In the genomic region with DNA sequence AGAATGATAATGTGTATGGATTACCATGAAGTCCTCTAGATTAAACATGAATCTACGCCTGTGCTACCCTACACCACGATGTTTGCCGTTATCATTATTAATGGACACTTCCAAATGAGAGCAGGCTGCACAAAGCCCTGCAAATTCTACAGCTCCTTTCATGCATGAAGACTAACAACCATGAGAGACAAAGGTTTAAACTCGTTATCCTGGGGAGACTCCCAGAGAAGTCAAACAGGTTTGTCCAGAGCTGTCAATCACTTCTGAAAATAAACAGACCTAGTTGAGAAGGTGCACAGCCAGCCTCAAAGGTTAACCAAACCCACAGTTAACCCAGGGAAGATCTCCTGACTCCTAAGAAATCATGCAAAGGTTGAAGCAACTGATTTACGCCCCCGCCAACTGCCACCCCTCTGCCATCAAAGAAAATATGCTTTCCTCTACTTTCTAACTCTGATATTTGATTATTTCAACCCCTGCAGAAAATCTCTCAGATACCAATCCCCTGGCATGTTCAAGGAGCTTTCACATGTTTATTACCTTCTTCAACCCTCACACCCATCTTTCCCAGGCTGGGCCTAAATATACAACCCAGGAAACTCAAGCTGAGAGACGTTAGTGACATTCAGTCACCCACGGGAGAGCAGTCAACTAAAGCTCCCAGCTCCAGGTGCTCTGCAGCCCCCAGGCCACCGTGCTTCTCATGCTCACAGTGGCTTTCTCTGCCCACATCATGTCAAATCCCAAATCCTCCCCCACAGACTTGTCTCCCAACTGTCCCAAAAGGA, we compare ENCODE assay signal across 13 cellular contexts. TPM values are rescaled to one million over a fixed set of nuclear protein-coding genes. Genes with fewer than 3 reads are reported as not detected.
A peak's percentile ranks its signal among the peaks of the same experiment; 100 is the strongest.
DNase-seq lines count a peak whose midpoint lies in the region; ATAC-seq, FAIRE-seq and TF ChIP-seq lines count a peak whose summit lies in the region.
"Had no signal": no experiment of that assay in that cellular context is flagged by ENCODE, and none has a peak within 500 bp of the region (broad histone marks: within the 10 kb centered on the region; RNA-seq: fewer than 3 reads in every experiment).

No MANE protein-coding gene starts in this region.

- intact Hi-C loops in breast epithelium (cut with DNase I; ENCODE audit: low total_unique reads), result no loop called here

- no peaks in the 10 kb centered on the region for H3K79me1 ChIP-seq in neuronal stem cell (ENCODE audit: low read depth, low read length)

- H3K4me3 Mint-ChIP-seq in WTC11, result no peak overlapping the region
- H3K4me3 Mint-ChIP-seq: activated CD8-positive, alpha-beta T cell treated with anti-CD3 and anti-CD28 coated beads for 36 hours; stimulated activated naive CD8-positive, alpha-beta T cell treated with anti-CD3 and anti-CD28 coated beads, Interleukin-15, amount 100 ng/mL, for 72 hours had no signal

- no peaks in the 10 kb centered on the region for H3K9me3 ChIP-seq in breast epithelium
- H3K9me3 ChIP-seq in neuronal stem cell (replicated peaks in 1 of 2; ENCODE audit: control insufficient read depth in 2 of 2, insufficient read depth in 1 of 2, low read depth in 1 of 2, low read length in 2 of 2), result no peaks in the 10 kb centered on the region
- H3K9me3 ChIP-seq: right atrium auricular region had no signal

- H3K9ac ChIP-seq in neuronal stem cell (ENCODE audit: low read depth, low read length, poor library complexity), result no peak overlapping the region

- no peak overlapping the region for H2AFZ ChIP-seq in neuronal stem cell (ENCODE audit: low read length)

- H3K27ac ChIP-seq in breast epithelium (peak overlapping the region; percentile 37 to 48), neuronal stem cell (replicated peaks; ENCODE audit: low read length) (peak overlapping the region; percentile 27)
- H3K27ac ChIP-seq: right atrium auricular region had no signal

- no peak overlapping the region for H2BK120ac ChIP-seq in neuronal stem cell (ENCODE audit: low read depth, low read length)

- DNase-seq in DMS79 (lab: John Stamatoyannopoulos, UW) (peak; percentile 78), NCI-H2107 (lab: John Stamatoyannopoulos, UW) (peak; percentile 51), breast epithelium (ENCODE audit: low spot score in 2 of 2) (no peak), neuronal stem cell (ENCODE audit: low spot score) (peak; percentile 31), H54 (ENCODE audit: insufficient read length, low spot score) (no peak), WTC11 (ENCODE audit: low spot score) (no peak), NCI-H82 (lab: John Stamatoyannopoulos, UW) (no peak)
- no peak for DNase-seq in activated CD8-positive, alpha-beta memory T cell treated with anti-CD3 and anti-CD28 coated beads, Interleukin-2, amount 50 U/mL, for 48 hours
- DNase-seq: activated CD8-positive, alpha-beta T cell treated with anti-CD3 and anti-CD28 coated beads for 36 hours; activated naive CD4-positive, alpha-beta T cell treated with anti-CD3 and anti-CD28 coated beads, Interleukin-2, amount 50 U/mL, for 16 hours; stimulated activated naive CD8-positive, alpha-beta T cell treated with anti-CD3 and anti-CD28 coated beads, Interleukin-15, amount 100 ng/mL, for 72 hours; T-helper 1 cell had no signal

- H3K23ac ChIP-seq in neuronal stem cell (ENCODE audit: low read depth, low read length, poor library complexity), result no peak overlapping the region

- WGBS in neuronal stem cell (ENCODE audit: extremely low coverage in 2 of 2, insufficient read length in 2 of 2, insufficient replicate concordance in 1 of 2), 2 donors, result no CpG with 5 or more reads among the region's 9 CpGs

- no peak overlapping the region for H2BK12ac ChIP-seq in neuronal stem cell (ENCODE audit: low read length)

- H3K36me3 ChIP-seq in breast epithelium, result no peaks in the 10 kb centered on the region
- H3K36me3 ChIP-seq in neuronal stem cell (replicated peaks in 1 of 2; ENCODE audit: control insufficient read depth in 2 of 2, insufficient read depth in 2 of 2, low read length in 2 of 2), result no peaks in the 10 kb centered on the region
- H3K36me3 ChIP-seq: right atrium auricular region had no signal

- ATAC-seq in WTC11, result no peak
- ATAC-seq: activated CD8-positive, alpha-beta T cell treated with anti-CD3 and anti-CD28 coated beads for 36 hours; stimulated activated naive CD8-positive, alpha-beta T cell treated with anti-CD3 and anti-CD28 coated beads, Interleukin-15, amount 100 ng/mL, for 72 hours had no signal

- peak overlapping the region; percentile 26 for H2BK5ac ChIP-seq in neuronal stem cell (ENCODE audit: low read length)

- H3K4me2 ChIP-seq in neuronal stem cell (ENCODE audit: insufficient read depth, low read length, poor library complexity, severe bottlenecking), result no peak overlapping the region

- no peak for TF ChIP-seq POLR2A in breast epithelium (IDR thresholded peaks at IDR 0.05)
- no peak for TF ChIP-seq POLR2A in H54 (IDR thresholded peaks at IDR 0.05; ENCODE audit: low read depth, low read length)

- H2AK5ac ChIP-seq in neuronal stem cell (ENCODE audit: low read depth, low read length), result peak overlapping the region; percentile 96

- no peak overlapping the region for H2BK15ac ChIP-seq in neuronal stem cell (ENCODE audit: low read length)

- no peaks in the 10 kb centered on the region for H3K36me3 Mint-ChIP-seq in WTC11

- POLR2A ChIA-PET in WTC11 (lab: Charles Lee), result interaction anchor here (0.5 kb wide), 1 partner anchor 47 kb away, joined by 6 read pairs; no protein-coding TSS in a partner anchor

- H3K4me1 Mint-ChIP-seq in WTC11, result peaks cover 35% of the 10 kb centered on the region
- H3K4me1 Mint-ChIP-seq: stimulated activated naive CD8-positive, alpha-beta T cell treated with anti-CD3 and anti-CD28 coated beads, Interleukin-15, amount 100 ng/mL, for 72 hours had no signal

- no peaks in the 10 kb centered on the region for H3K27me3 ChIP-seq in breast epithelium
- H3K27me3 ChIP-seq in neuronal stem cell (ENCODE audit: control insufficient read depth in 3 of 3, insufficient read depth in 3 of 3, low read depth in 1 of 3, low read length in 3 of 3), result peaks cover 0 to 15% (median 0%) of the 10 kb centered on the region in 3 experiments
- H3K27me3 ChIP-seq: right atrium auricular region had no signal

- H4K91ac ChIP-seq in neuronal stem cell (ENCODE audit: low read depth, low read length, poor library complexity), result no peak overlapping the region

- H3K4me1 ChIP-seq in breast epithelium (no peaks in the 10 kb centered on the region), neuronal stem cell (ENCODE audit: control insufficient read depth in 2 of 2, insufficient read depth in 1 of 2, low read depth in 1 of 2, low read length in 2 of 2) (peaks cover 0 to 23% of the 10 kb centered on the region in 2 donors)

- no peak for TF ChIP-seq CTCF in breast epithelium (IDR thresholded peaks at IDR 0.05)
- no peak for TF ChIP-seq CTCF in WTC11 (IDR thresholded peaks at IDR 0.05)

- H3K27me3 Mint-ChIP-seq in WTC11 (ENCODE audit: low read depth), result no peaks in the 10 kb centered on the region

- H3K4ac ChIP-seq in neuronal stem cell (ENCODE audit: low read length), result no peak overlapping the region

- no peak for FAIRE-seq in H54 (lab: Jason Lieb, UNC)

- 0 out of 2 replicates have a peak, but pooled peaks cover 5% of the 10 kb centered on the region for H3K9me3 Mint-ChIP-seq in WTC11
- H3K9me3 Mint-ChIP-seq: activated CD8-positive, alpha-beta T cell treated with anti-CD3 and anti-CD28 coated beads for 36 hours; stimulated activated naive CD8-positive, alpha-beta T cell treated with anti-CD3 and anti-CD28 coated beads, Interleukin-15, amount 100 ng/mL, for 72 hours had no signal

- H3K14ac ChIP-seq in neuronal stem cell (ENCODE audit: low read length), result no peak overlapping the region

- no peak overlapping the region for H3K27ac Mint-ChIP-seq in WTC11
- H3K27ac Mint-ChIP-seq: activated CD8-positive, alpha-beta T cell treated with anti-CD3 and anti-CD28 coated beads for 36 hours; stimulated activated naive CD8-positive, alpha-beta T cell treated with anti-CD3 and anti-CD28 coated beads, Interleukin-15, amount 100 ng/mL, for 72 hours had no signal

- CTCF ChIA-PET in WTC11 (lab: Charles Lee), result interaction anchor here (2.4 kb wide), 1 partner anchor 44 kb away, joined by 9 read pairs; no protein-coding TSS in a partner anchor

- H3K18ac ChIP-seq in neuronal stem cell (ENCODE audit: low read length), result peak overlapping the region; percentile 3

- no peak overlapping the region for H3K4me3 ChIP-seq in breast epithelium
- H3K4me3 ChIP-seq in neuronal stem cell (ENCODE audit: low read length in 2 of 2), result no peak overlapping the region
- H3K4me3 ChIP-seq: right atrium auricular region had no signal

- H4K8ac ChIP-seq in neuronal stem cell (ENCODE audit: low read depth, low read length), result no peak overlapping the region

TF ChIP-seq in WTC11, 78 proteins besides CTCF, POLR2A, EP300 and RAD21 (continues in another document):
- no peak for TF ChIP-seq NR3C1 (CRISPR knock-in tag; conservative IDR thresholded peaks at IDR 0.05; ENCODE audit: low read depth)
- TF ChIP-seq, protein P1, sequence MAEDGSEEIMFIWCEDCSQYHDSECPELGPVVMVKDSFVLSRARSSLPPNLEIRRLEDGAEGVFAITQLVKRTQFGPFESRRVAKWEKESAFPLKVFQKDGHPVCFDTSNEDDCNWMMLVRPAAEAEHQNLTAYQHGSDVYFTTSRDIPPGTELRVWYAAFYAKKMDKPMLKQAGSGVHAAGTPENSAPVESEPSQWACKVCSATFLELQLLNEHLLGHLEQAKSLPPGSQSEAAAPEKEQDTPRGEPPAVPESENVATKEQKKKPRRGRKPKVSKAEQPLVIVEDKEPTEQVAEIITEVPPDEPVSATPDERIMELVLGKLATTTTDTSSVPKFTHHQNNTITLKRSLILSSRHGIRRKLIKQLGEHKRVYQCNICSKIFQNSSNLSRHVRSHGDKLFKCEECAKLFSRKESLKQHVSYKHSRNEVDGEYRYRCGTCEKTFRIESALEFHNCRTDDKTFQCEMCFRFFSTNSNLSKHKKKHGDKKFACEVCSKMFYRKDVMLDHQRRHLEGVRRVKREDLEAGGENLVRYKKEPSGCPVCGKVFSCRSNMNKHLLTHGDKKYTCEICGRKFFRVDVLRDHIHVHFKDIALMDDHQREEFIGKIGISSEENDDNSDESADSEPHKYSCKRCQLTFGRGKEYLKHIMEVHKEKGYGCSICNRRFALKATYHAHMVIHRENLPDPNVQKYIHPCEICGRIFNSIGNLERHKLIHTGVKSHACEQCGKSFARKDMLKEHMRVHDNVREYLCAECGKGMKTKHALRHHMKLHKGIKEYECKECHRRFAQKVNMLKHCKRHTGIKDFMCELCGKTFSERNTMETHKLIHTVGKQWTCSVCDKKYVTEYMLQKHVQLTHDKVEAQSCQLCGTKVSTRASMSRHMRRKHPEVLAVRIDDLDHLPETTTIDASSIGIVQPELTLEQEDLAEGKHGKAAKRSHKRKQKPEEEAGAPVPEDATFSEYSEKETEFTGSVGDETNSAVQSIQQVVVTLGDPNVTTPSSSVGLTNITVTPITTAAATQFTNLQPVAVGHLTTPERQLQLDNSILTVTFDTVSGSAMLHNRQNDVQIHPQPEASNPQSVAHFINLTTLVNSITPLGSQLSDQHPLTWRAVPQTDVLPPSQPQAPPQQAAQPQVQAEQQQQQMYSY (CRISPR knock-in tag; IDR thresholded peaks at IDR 0.05), result no peak

RNA-seq across cellular contexts. Expression of a gene that starts 35.9 kb away (rescaled TPM):
- 10 to 100 TPM in 2 of 3 donors, 1 to 10 TPM in 1; 2.4 to 53.1 (median 22.0) TPM for total RNA-seq in breast epithelium
- polyA plus RNA-seq in neuronal stem cell (2013, experiment 1 of 2), result 1.3 TPM
- 1.4 TPM for polyA plus RNA-seq in neuronal stem cell (2013, experiment 2 of 2)
- total RNA-seq in WTC11 (2021), result 7.0 to 8.7 TPM (median 7.4 TPM) in 3 replicates

Comparison
In these comparisons a context has a peak if more than half of its experiments do, and no peak if none do; other contexts are left out.
1. DNase-seq: peak in DMS79 (single experiment), NCI-H2107 (single experiment) and neuronal stem cell (single experiment); none in breast epithelium (0 of 2), H54 (single experiment), activated CD8-positive, alpha-beta memory T cell treated with anti-CD3 and anti-CD28 coated beads, Interleukin-2, amount 50 U/mL, for 48 hours (single experiment), WTC11 (single experiment) and NCI-H82 (single experiment).